ENCODE assay signal across 9 cellular contexts in genomic region chr1:25550155-25550506, GRCh38. TPM values are rescaled to one million over a fixed set of nuclear protein-coding genes. Genes with fewer than 3 reads are reported as not detected.
DNase-seq lines count a peak whose midpoint lies in the region; ATAC-seq and TF ChIP-seq lines count a peak whose summit lies in the region.
"Had no signal": no experiment of that assay in that cellular context is flagged by ENCODE, and none has a peak within 500 bp of the region (broad histone marks: within the 10 kb centered on the region; RNA-seq: fewer than 3 reads in every experiment).

No MANE protein-coding gene starts in this region.

- CTCF ChIA-PET in activated CD4-positive, alpha-beta memory T cell treated with anti-CD3 and anti-CD28 coated beads for 36 hours (lab: Charles Lee), result interaction anchor here (0.6 to 2.4 kb wide), 6 partner anchors 15 to 252 kb away, joined by 3 to 10 read pairs (median 4); no protein-coding TSS in a partner anchor
- CTCF ChIA-PET in A673 (lab: Charles Lee), result no interaction called here

- peaks cover 86% of the 10 kb centered on the region for H3K4me1 Mint-ChIP-seq in activated CD4-positive, alpha-beta memory T cell treated with anti-CD3 and anti-CD28 coated beads for 36 hours (ENCODE audit: low read depth)
- H3K4me1 Mint-ChIP-seq in type B pancreatic cell (ENCODE audit: unreplicated experiment), result peaks cover 32% of the 10 kb centered on the region

- DNase-seq in cardiac muscle cell (ENCODE audit: low read depth in 1 of 2, low spot score in 1 of 2) (peak in 1 of 2 donors; percentile 73), left ventricle myocardium superior (no peak), hepatocyte (ENCODE audit: low spot score) (peak; percentile 54), type B pancreatic cell (ENCODE audit: extremely low spot score, unreplicated experiment) (no peak), A673 (ENCODE audit: low spot score) (no peak)
- DNase-seq in activated CD4-positive, alpha-beta memory T cell treated with anti-CD3 and anti-CD28 coated beads for 36 hours, result no peak
- DNase-seq in NK-92 treated with Interleukin-12 subunit alpha and Interleukin-12 subunit beta, amount 100 ng/mL, for 24 hours (lab: John Stamatoyannopoulos, UW), result no peak
- DNase-seq: NCI-H446 treated with DMSO at 0.1 percent for 48 hours had no signal

- H3K36me3 Mint-ChIP-seq in activated CD4-positive, alpha-beta memory T cell treated with anti-CD3 and anti-CD28 coated beads for 36 hours, result no peaks in the 10 kb centered on the region
- H3K36me3 Mint-ChIP-seq in type B pancreatic cell, result no peaks in the 10 kb centered on the region

- H3K4me3 Mint-ChIP-seq in activated CD4-positive, alpha-beta memory T cell treated with anti-CD3 and anti-CD28 coated beads for 36 hours, result peak overlapping the region; percentile 66
- no peak overlapping the region for H3K4me3 Mint-ChIP-seq in type B pancreatic cell

- no peak for ATAC-seq in left ventricle myocardium superior
- ATAC-seq in HG03095 (IDR thresholded peaks at IDR 0.05; ENCODE audit: unreplicated experiment), result no peak

- intact Hi-C loops in left ventricle myocardium superior (cut with micrococcal nuclease) (no loop called here), A673 (cut with micrococcal nuclease; ENCODE audit: unreplicated experiment) (no loop called here)
- intact Hi-C loops in activated CD4-positive, alpha-beta memory T cell treated with anti-CD3 and anti-CD28 coated beads for 36 hours (cut with micrococcal nuclease), result no loop called here

- H2AFZ ChIP-seq in hepatocyte, result no peak overlapping the region

- H3K27ac ChIP-seq in cardiac muscle cell (peak overlapping the region; percentile 68), hepatocyte (peak overlapping the region; percentile 74), A673 (ENCODE audit: low read depth, low read length, poor library complexity, severe bottlenecking) (no peak overlapping the region)

- H3K4me1 ChIP-seq in cardiac muscle cell (ENCODE audit: low read depth) (peaks cover 14% of the 10 kb centered on the region), hepatocyte (ENCODE audit: insufficient read depth) (peaks cover 13% of the 10 kb centered on the region), A673 (ENCODE audit: insufficient read depth, low read length, poor library complexity, severe bottlenecking) (no peaks in the 10 kb centered on the region)

- H4K20me1 ChIP-seq in hepatocyte (ENCODE audit: insufficient read depth, poor library complexity, severe bottlenecking), result no peaks in the 10 kb centered on the region

- no peak overlapping the region for H3K4me3 ChIP-seq in cardiac muscle cell
- H3K4me3 ChIP-seq in hepatocyte, result no peak overlapping the region
- no peak overlapping the region for H3K4me3 ChIP-seq in A673 (ENCODE audit: low read depth, low read length, poor library complexity, severe bottlenecking)

- H3K27me3 ChIP-seq in cardiac muscle cell, result no peaks in the 10 kb centered on the region
- no peaks in the 10 kb centered on the region for H3K27me3 ChIP-seq in hepatocyte
- H3K27me3 ChIP-seq in A673 (replicated peaks; ENCODE audit: insufficient read depth, low read depth, low read length, poor library complexity), result no peaks in the 10 kb centered on the region

- POLR2A ChIA-PET in activated CD4-positive, alpha-beta memory T cell treated with anti-CD3 and anti-CD28 coated beads for 36 hours (lab: Charles Lee), result interaction anchor here (0.9 to 1.9 kb wide), 6 partner anchors 12 to 270 kb away, joined by 3 to 6 read pairs (median 4); partner anchors contain the start of genes MACO1 and MTFR1L
- POLR2A ChIA-PET in A673 (lab: Charles Lee; ENCODE audit: low non-redundant PET), result no interaction called here

- H3K27me3 Mint-ChIP-seq in activated CD4-positive, alpha-beta memory T cell treated with anti-CD3 and anti-CD28 coated beads for 36 hours, result no peaks in the 10 kb centered on the region
- H3K27me3 Mint-ChIP-seq in type B pancreatic cell, result no peaks in the 10 kb centered on the region

- H3K36me3 ChIP-seq in cardiac muscle cell (no peaks in the 10 kb centered on the region), hepatocyte (replicated peaks; ENCODE audit: insufficient read depth, low read depth) (no peaks in the 10 kb centered on the region), A673 (ENCODE audit: insufficient read depth, low read length, poor library complexity, severe bottlenecking) (no peaks in the 10 kb centered on the region)

- peaks cover 46% of the 10 kb centered on the region for H3K79me2 ChIP-seq in hepatocyte

- H3K9me3 Mint-ChIP-seq in activated CD4-positive, alpha-beta memory T cell treated with anti-CD3 and anti-CD28 coated beads for 36 hours, result no peaks in the 10 kb centered on the region
- H3K9me3 Mint-ChIP-seq in type B pancreatic cell, result no peaks in the 10 kb centered on the region

- TF ChIP-seq CTCF in cardiac muscle cell (IDR thresholded peaks at IDR 0.05; ENCODE audit: low read depth, low read length), result no peak
- TF ChIP-seq CTCF in hepatocyte (IDR thresholded peaks at IDR 0.05; ENCODE audit: poor library complexity), result no peak
- no peak for TF ChIP-seq CTCF in type B pancreatic cell (conservative IDR thresholded peaks at IDR 0.05)
- TF ChIP-seq CTCF in A673 (conservative IDR thresholded peaks at IDR 0.05; ENCODE audit: low read depth, low read length), result no peak

- peak overlapping the region; percentile 93 for H3K27ac Mint-ChIP-seq in activated CD4-positive, alpha-beta memory T cell treated with anti-CD3 and anti-CD28 coated beads for 36 hours
- H3K27ac Mint-ChIP-seq in type B pancreatic cell, result peak overlapping the region; percentile 76

- no peaks in the 10 kb centered on the region for H3K9me3 ChIP-seq in cardiac muscle cell (ENCODE audit: low read depth)
- no peaks in the 10 kb centered on the region for H3K9me3 ChIP-seq in hepatocyte (ENCODE audit: low read depth)
- no peaks in the 10 kb centered on the region for H3K9me3 ChIP-seq in A673 (ENCODE audit: low read depth, low read length, poor library complexity, severe bottlenecking)

- H3K9me2 ChIP-seq in hepatocyte (replicated peaks; ENCODE audit: insufficient read depth), result no peaks in the 10 kb centered on the region

- 66% methylated on average over 2 of the region's 2 CpGs for WGBS in hepatocyte (ENCODE audit: low lambda C conversion rate, missing lambda C conversion rate)

- BruUV-seq in A673 (replicated peaks; lab: Mats Ljungman, UMichigan), result no TSS peak

- H3K4me2 ChIP-seq in hepatocyte, result no peak overlapping the region

RNA-seq across cellular contexts. Expression of gene LDLRAP1, which starts 6.7 kb away (rescaled TPM):
- total RNA-seq in cardiac muscle cell (15.8 and 16.4 TPM in 2 replicates), left ventricle myocardium superior (11.8 TPM), hepatocyte (17.3 and 20.5 TPM in 2 replicates), type B pancreatic cell (ENCODE audit: low replicate concordance) (20.7 and 21.3 TPM in 2 replicates), A673 (2021) (5.5 and 9.4 TPM in 2 replicates)
- polyA plus RNA-seq in cardiac muscle cell (12.2 and 21.8 TPM in 2 replicates), hepatocyte (21.1 and 27.5 TPM in 2 replicates)
- total RNA-seq in activated CD4-positive, alpha-beta memory T cell treated with anti-CD3 and anti-CD28 coated beads for 36 hours, result 10 to 100 TPM; 11.9 to 14.8 TPM
